In genomic region chr4:24582235-24582863, GRCh38 we compare ENCODE assay signal across 8 cellular contexts. TPM values are rescaled to one million over a fixed set of nuclear protein-coding genes. Genes with fewer than 3 reads are reported as not detected.
A peak's percentile ranks its signal among the peaks of the same experiment; 100 is the strongest.
DNase-seq lines count a peak whose midpoint lies in the region; ATAC-seq and TF ChIP-seq lines count a peak whose summit lies in the region.

No MANE protein-coding gene starts in this region.

- H3K9me3 Mint-ChIP-seq in activated naive CD4-positive, alpha-beta T cell treated with anti-CD3 and anti-CD28 coated beads, Interleukin-2, amount 50 U/mL, for 24 hours, result no peaks in the 10 kb centered on the region

- in situ Hi-C loops in astrocyte of the spinal cord (cut with HindIII; ENCODE audit: low sequenced_read_pairs), result no loop called here

- H3K36me3 ChIP-seq in left lung (peaks cover 0 to 7% of the 10 kb centered on the region in 2 donors), vagina (no peaks in the 10 kb centered on the region)

- no peak for TF ChIP-seq POLR2A in vagina (IDR thresholded peaks at IDR 0.05)

- DNase-seq in activated naive CD4-positive, alpha-beta T cell (lab: John Stamatoyannopoulos, UW), result no peak
- DNase-seq in astrocyte of the spinal cord (ENCODE audit: low read depth, low spot score), result no peak
- no peak for DNase-seq in left lung
- DNase-seq in vagina (ENCODE audit: extremely low spot score in 2 of 2), result no peak
- DNase-seq in foreskin melanocyte, result no peak
- no peak for DNase-seq in amygdala (lab: John Stamatoyannopoulos, UW)

- H3K27ac ChIP-seq in left lung, result peak overlapping the region; percentile 88 to 96
- peak overlapping the region; percentile 97 for H3K27ac ChIP-seq in vagina

- peaks cover 62% of the 10 kb centered on the region for H3K4me1 Mint-ChIP-seq in activated naive CD4-positive, alpha-beta T cell treated with anti-CD3 and anti-CD28 coated beads, Interleukin-2, amount 50 U/mL, for 24 hours

- no peaks in the 10 kb centered on the region for H3K27me3 Mint-ChIP-seq in activated naive CD4-positive, alpha-beta T cell treated with anti-CD3 and anti-CD28 coated beads, Interleukin-2, amount 50 U/mL, for 24 hours

- peaks cover 16% of the 10 kb centered on the region for H3K36me3 Mint-ChIP-seq in activated naive CD4-positive, alpha-beta T cell treated with anti-CD3 and anti-CD28 coated beads, Interleukin-2, amount 50 U/mL, for 24 hours

- peaks cover 10 to 63% of the 10 kb centered on the region in 2 donors for H3K4me1 ChIP-seq in left lung
- H3K4me1 ChIP-seq in vagina, result peaks cover 58% of the 10 kb centered on the region

- intact Hi-C loops in left lung (cut with DNase I), result no loop called here
- intact Hi-C loops in vagina (cut with DNase I), result no loop called here

- peak overlapping the region; percentile 99 for H3K27ac Mint-ChIP-seq in activated naive CD4-positive, alpha-beta T cell treated with anti-CD3 and anti-CD28 coated beads, Interleukin-2, amount 50 U/mL, for 24 hours

- TF ChIP-seq CTCF in astrocyte of the spinal cord (IDR thresholded peaks at IDR 0.05; ENCODE audit: low read depth, low read length) (no peak), left lung (IDR thresholded peaks at IDR 0.05) (no peak), vagina (IDR thresholded peaks at IDR 0.05) (no peak)

- ATAC-seq in left lung (no peak), GM21381 (IDR thresholded peaks at IDR 0.05; ENCODE audit: unreplicated experiment) (no peak)

- peak overlapping the region; percentile 97 for H3K4me3 ChIP-seq in astrocyte of the spinal cord (ENCODE audit: low read depth, low read length)
- peak overlapping the region; percentile 76 to 86 for H3K4me3 ChIP-seq in left lung
- peak overlapping the region; percentile 76 to 91 for H3K4me3 ChIP-seq in vagina

- H3K9me3 ChIP-seq in left lung, result no peaks in the 10 kb centered on the region
- H3K9me3 ChIP-seq in vagina, result no peaks in the 10 kb centered on the region

- H3K27me3 ChIP-seq in left lung, result no peaks in the 10 kb centered on the region
- H3K27me3 ChIP-seq in vagina, result no peaks in the 10 kb centered on the region

- H3K4me3 Mint-ChIP-seq in activated naive CD4-positive, alpha-beta T cell treated with anti-CD3 and anti-CD28 coated beads, Interleukin-2, amount 50 U/mL, for 24 hours, result peak overlapping the region; percentile 99

RNA-seq across cellular contexts. Expression of gene DHX15, which starts 2.0 kb away (rescaled TPM):
- 100 to 1,000 TPM in 1 of 2 donors, 10 to 100 TPM in 1; 89.8 to 128 TPM for total RNA-seq in left lung
- total RNA-seq in vagina, result 140 TPM
